In the genomic region with DNA sequence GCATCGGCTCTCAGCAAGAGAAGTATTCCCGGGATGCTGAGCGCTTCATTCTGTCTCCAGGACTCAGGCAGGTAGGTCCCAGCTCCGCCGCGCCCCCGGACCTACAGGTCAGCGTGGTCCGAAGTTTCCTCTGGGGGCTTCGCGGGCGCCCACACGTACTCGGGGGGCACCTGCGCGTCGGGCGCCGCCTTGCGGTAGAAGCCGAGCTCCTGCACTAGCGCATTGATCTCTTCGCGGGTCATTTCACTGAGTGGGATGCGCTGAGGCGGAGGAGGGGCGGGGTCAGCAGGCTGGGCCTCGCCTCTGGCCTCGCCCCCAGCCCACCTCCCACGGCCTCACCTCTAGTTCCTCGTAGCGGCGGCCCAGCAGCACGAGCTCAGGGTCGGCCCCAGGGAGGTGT, we compare ENCODE assay signal across 13 cellular contexts. TPM values are rescaled to one million over a fixed set of nuclear protein-coding genes. Genes with fewer than 3 reads are reported as not detected.
DNase-seq lines count a peak whose midpoint lies in the region; ATAC-seq and TF ChIP-seq lines count a peak whose summit lies in the region.
"Had no signal": no experiment of that assay in that cellular context is flagged by ENCODE, and none has a peak within 500 bp of the region (broad histone marks: within the 10 kb centered on the region; RNA-seq: fewer than 3 reads in every experiment).

No MANE protein-coding gene starts in this region.

- H3K4me3 Mint-ChIP-seq in activated CD8-positive, alpha-beta T cell treated with anti-CD3 and anti-CD28 coated beads for 36 hours = no peak overlapping the region
- H3K4me3 Mint-ChIP-seq in activated CD8-positive, alpha-beta T cell treated with anti-CD3 and anti-CD28 coated beads, Interleukin-2, amount 10 ng/mL, durations not matched to agents 7 days and 5 days = no peak overlapping the region

- intact Hi-C loops in activated CD8-positive, alpha-beta T cell treated with anti-CD3 and anti-CD28 coated beads for 36 hours (cut with micrococcal nuclease) = loop anchor here (10.0 kb wide), 1 partner anchor 190 kb away; the partner anchor contains the start of gene PIK3IP1
- intact Hi-C loops in right lobe of liver (cut with DNase I) = no loop called here
- intact Hi-C loops in tibial artery (cut with DNase I; ENCODE audit: low total_unique reads) = loop anchor here (5.0 kb wide), 1 partner anchor 167 kb away; no protein-coding TSS in a partner anchor
- intact Hi-C loops in upper lobe of right lung (cut with DNase I) = no loop called here

- CTCF ChIA-PET in activated CD8-positive, alpha-beta T cell treated with anti-CD3 and anti-CD28 coated beads for 36 hours (lab: Charles Lee) = interaction anchor here (0.9 to 1.7 kb wide), 2 partner anchors 9 to 20 kb away, joined by 4 to 10 read pairs; no protein-coding TSS in a partner anchor
- CTCF ChIA-PET in activated CD8-positive, alpha-beta T cell treated with anti-CD3 and anti-CD28 coated beads, Interleukin-2, amount 10 ng/mL, durations not matched to agents 7 days and 5 days (lab: Charles Lee) = interaction anchor here (0.7 to 1.4 kb wide), 3 partner anchors 9 to 137 kb away, joined by 3 to 4 read pairs (median 3); no protein-coding TSS in a partner anchor

- peaks cover 18% of the 10 kb centered on the region for H3K4me1 Mint-ChIP-seq in activated CD8-positive, alpha-beta T cell treated with anti-CD3 and anti-CD28 coated beads for 36 hours (ENCODE audit: low read depth)
- H3K4me1 Mint-ChIP-seq in activated CD8-positive, alpha-beta T cell treated with anti-CD3 and anti-CD28 coated beads, Interleukin-2, amount 10 ng/mL, durations not matched to agents 7 days and 5 days (ENCODE audit: low read depth) = peaks cover 10% of the 10 kb centered on the region

- POLR2A ChIA-PET in activated CD8-positive, alpha-beta T cell treated with anti-CD3 and anti-CD28 coated beads for 36 hours (lab: Charles Lee) = no interaction called here
- POLR2A ChIA-PET in activated CD8-positive, alpha-beta T cell treated with anti-CD3 and anti-CD28 coated beads, Interleukin-2, amount 10 ng/mL, durations not matched to agents 7 days and 5 days (lab: Charles Lee) = no interaction called here

- no peaks in the 10 kb centered on the region for H3K36me3 ChIP-seq in right lobe of liver
- peaks cover 30 to 52% (median 48%) of the 10 kb centered on the region in 3 donors for H3K36me3 ChIP-seq in tibial artery
- peaks cover 18% of the 10 kb centered on the region for H3K36me3 ChIP-seq in upper lobe of right lung

- H3K9me3 Mint-ChIP-seq in activated CD8-positive, alpha-beta T cell treated with anti-CD3 and anti-CD28 coated beads for 36 hours = no peaks in the 10 kb centered on the region
- H3K9me3 Mint-ChIP-seq in activated CD8-positive, alpha-beta T cell treated with anti-CD3 and anti-CD28 coated beads, Interleukin-2, amount 10 ng/mL, durations not matched to agents 7 days and 5 days (ENCODE audit: insufficient read depth) = no peaks in the 10 kb centered on the region
- H3K9me3 Mint-ChIP-seq: IgD-negative memory B cell had no signal

- H3K27me3 Mint-ChIP-seq in activated CD8-positive, alpha-beta T cell treated with anti-CD3 and anti-CD28 coated beads for 36 hours = no peaks in the 10 kb centered on the region
- no peaks in the 10 kb centered on the region for H3K27me3 Mint-ChIP-seq in activated CD8-positive, alpha-beta T cell treated with anti-CD3 and anti-CD28 coated beads, Interleukin-2, amount 10 ng/mL, durations not matched to agents 7 days and 5 days (ENCODE audit: low read depth)

- H3K27me3 ChIP-seq in right lobe of liver = no peaks in the 10 kb centered on the region
- H3K27me3 ChIP-seq in tibial artery = no peaks in the 10 kb centered on the region
- no peaks in the 10 kb centered on the region for H3K27me3 ChIP-seq in upper lobe of right lung

- no peak for ATAC-seq in activated CD8-positive, alpha-beta T cell treated with anti-CD3 and anti-CD28 coated beads for 36 hours
- no peak for ATAC-seq in activated CD8-positive, alpha-beta T cell treated with anti-CD3 and anti-CD28 coated beads, Interleukin-2, amount 10 ng/mL, durations not matched to agents 7 days and 5 days
- ATAC-seq in right lobe of liver = no peak
- ATAC-seq in upper lobe of right lung = no peak

- no peak for TF ChIP-seq POLR2A in right lobe of liver (IDR thresholded peaks at IDR 0.05)

- peaks cover 0 to 7% (median 0%) of the 10 kb centered on the region in 4 donors for H3K4me1 ChIP-seq in right lobe of liver
- peaks cover 6 to 71% (median 63%) of the 10 kb centered on the region in 4 donors for H3K4me1 ChIP-seq in tibial artery
- H3K4me1 ChIP-seq in upper lobe of right lung = peaks cover 16% of the 10 kb centered on the region

- no CpG with 5 or more reads among the region's 35 CpGs for WGBS in right lobe of liver (ENCODE audit: insufficient coverage, low coverage, low lambda C conversion rate, missing lambda C conversion rate)

- H3K9me3 ChIP-seq in right lobe of liver (no peaks in the 10 kb centered on the region), tibial artery (no peaks in the 10 kb centered on the region), upper lobe of right lung (no peaks in the 10 kb centered on the region)

- no peaks in the 10 kb centered on the region for H3K36me3 Mint-ChIP-seq in activated CD8-positive, alpha-beta T cell treated with anti-CD3 and anti-CD28 coated beads for 36 hours (ENCODE audit: low read depth)
- H3K36me3 Mint-ChIP-seq in activated CD8-positive, alpha-beta T cell treated with anti-CD3 and anti-CD28 coated beads, Interleukin-2, amount 10 ng/mL, durations not matched to agents 7 days and 5 days (ENCODE audit: low read depth) = peaks cover 5% of the 10 kb centered on the region

- TF ChIP-seq CTCF in activated CD8-positive, alpha-beta T cell treated with anti-CD3 and anti-CD28 coated beads for 36 hours (IDR thresholded peaks at IDR 0.05) = peak; percentile 35
- TF ChIP-seq CTCF in right lobe of liver (IDR thresholded peaks at IDR 0.05) = peak in 3 of 4 donors; percentile 16 to 19 (median 18)
- peak; percentile 43 to 51 for TF ChIP-seq CTCF in tibial artery (IDR thresholded peaks at IDR 0.05)
- no peak for TF ChIP-seq CTCF in upper lobe of right lung (IDR thresholded peaks at IDR 0.05)

- no peak overlapping the region for H3K27ac Mint-ChIP-seq in activated CD8-positive, alpha-beta T cell treated with anti-CD3 and anti-CD28 coated beads for 36 hours
- H3K27ac Mint-ChIP-seq in activated CD8-positive, alpha-beta T cell treated with anti-CD3 and anti-CD28 coated beads, Interleukin-2, amount 10 ng/mL, durations not matched to agents 7 days and 5 days = no peak overlapping the region

- H3K27ac ChIP-seq in right lobe of liver (no peak overlapping the region), tibial artery (peak overlapping the region; percentile 99 to 100), upper lobe of right lung (no peak overlapping the region)
- H3K27ac ChIP-seq: SK-N-MC had no signal

- no peak overlapping the region for H3K4me3 ChIP-seq in right lobe of liver
- peak overlapping the region; percentile 94 to 97 for H3K4me3 ChIP-seq in tibial artery
- no peak overlapping the region for H3K4me3 ChIP-seq in upper lobe of right lung
- H3K4me3 ChIP-seq: SK-N-MC had no signal

- DNase-seq in activated CD8-positive, alpha-beta T cell treated with anti-CD3 and anti-CD28 coated beads for 36 hours = peak; percentile 48
- no peak for DNase-seq in activated CD8-positive, alpha-beta T cell treated with anti-CD3 and anti-CD28 coated beads, Interleukin-2, amount 10 ng/mL, durations not matched to agents 7 days and 5 days
- peak; percentile 39 for DNase-seq in dermis blood vessel endothelial cell
- DNase-seq in right lobe of liver = peak in 1 of 3 donors; percentile 47
- DNase-seq in tibial artery = peak; percentile 46 to 79
- no peak for DNase-seq in stimulated activated CD4-positive, alpha-beta T cell treated with anti-CD3 and anti-CD28 coated beads, Interleukin-15, amount 100 ng/mL, for 24 hours
- no peak for DNase-seq in NCI-H146 treated with DMSO at 0.1 percent for 48 hours (lab: John Stamatoyannopoulos, UW; ENCODE audit: unreplicated experiment)
- DNase-seq in upper lobe of right lung = no peak
- DNase-seq: activated CD4-positive, alpha-beta T cell treated with anti-CD3 and anti-CD28 coated beads, Interleukin-2, amount 50 U/mL, for 48 hours; stimulated activated CD4-positive, alpha-beta T cell treated with anti-CD3 and anti-CD28 coated beads, Interleukin-4, amount 100 ng/mL, for 1 hour had no signal

RNA-seq across cellular contexts. Expression of gene SELENOM, which starts 2.5 kb away (rescaled TPM):
- total RNA-seq in activated CD8-positive, alpha-beta T cell treated with anti-CD3 and anti-CD28 coated beads for 36 hours = 1 to 10 TPM; 3.6 to 5.8 TPM
- under 1 TPM; 0.76 to 0.87 TPM for total RNA-seq in activated CD8-positive, alpha-beta T cell treated with anti-CD3 and anti-CD28 coated beads, Interleukin-2, amount 10 ng/mL, durations not matched to agents 7 days and 5 days
- 18.7 and 33.7 TPM in 2 replicates for total RNA-seq in dermis blood vessel endothelial cell
- 10 to 100 TPM in 3 of 6 experiments, 1 to 10 TPM in 3; 4.7 to 52.0 (median 9.4) TPM for total RNA-seq in right lobe of liver
- total RNA-seq in upper lobe of right lung = 89.0 TPM

RNA-seq across cellular contexts. Expression of gene INPP5J, which starts 17.9 kb away (rescaled TPM):
- under 1 TPM; 0.09 to 0.29 TPM for total RNA-seq in activated CD8-positive, alpha-beta T cell treated with anti-CD3 and anti-CD28 coated beads for 36 hours
- total RNA-seq in activated CD8-positive, alpha-beta T cell treated with anti-CD3 and anti-CD28 coated beads, Interleukin-2, amount 10 ng/mL, durations not matched to agents 7 days and 5 days = not detected
- total RNA-seq in dermis blood vessel endothelial cell (0.33 TPM in 1 of 2 replicates, not detected in the other), right lobe of liver (under 1 TPM in 4 of 6 experiments, not detected in 2; 0.12 to 0.49 (median 0.26) TPM), upper lobe of right lung (4.5 TPM)
- total RNA-seq: mononuclear cell had no signal

RNA-seq across cellular contexts. Expression of gene SMTN, which starts 23.8 kb away (rescaled TPM):
- total RNA-seq in activated CD8-positive, alpha-beta T cell treated with anti-CD3 and anti-CD28 coated beads for 36 hours = 10 to 100 TPM; 32.0 to 36.3 TPM
- total RNA-seq in activated CD8-positive, alpha-beta T cell treated with anti-CD3 and anti-CD28 coated beads, Interleukin-2, amount 10 ng/mL, durations not matched to agents 7 days and 5 days = 10 to 100 TPM; 51.0 to 61.7 TPM
- total RNA-seq in dermis blood vessel endothelial cell = 269 and 319 TPM in 2 replicates
- total RNA-seq in right lobe of liver = 10 to 100 TPM; 16.9 to 54.1 (median 24.3) TPM
- total RNA-seq in upper lobe of right lung = 71.6 TPM

RNA-seq across cellular contexts. Expression of gene PLA2G3, which starts 35.4 kb away (rescaled TPM):
- total RNA-seq in activated CD8-positive, alpha-beta T cell treated with anti-CD3 and anti-CD28 coated beads for 36 hours = not detected
- not detected for total RNA-seq in activated CD8-positive, alpha-beta T cell treated with anti-CD3 and anti-CD28 coated beads, Interleukin-2, amount 10 ng/mL, durations not matched to agents 7 days and 5 days
- total RNA-seq in dermis blood vessel endothelial cell (not detected in 2 replicates), right lobe of liver (not detected), upper lobe of right lung (6.9 TPM)
- total RNA-seq: mononuclear cell had no signal

RNA-seq across cellular contexts. Expression of gene RNF185, which starts 55.1 kb away (rescaled TPM):
- 10 to 100 TPM; 14.3 to 14.6 TPM for total RNA-seq in activated CD8-positive, alpha-beta T cell treated with anti-CD3 and anti-CD28 coated beads for 36 hours
- total RNA-seq in activated CD8-positive, alpha-beta T cell treated with anti-CD3 and anti-CD28 coated beads, Interleukin-2, amount 10 ng/mL, durations not matched to agents 7 days and 5 days = 10 to 100 TPM; 17.7 to 18.1 TPM
- 30.3 and 34.3 TPM in 2 replicates for total RNA-seq in dermis blood vessel endothelial cell
- total RNA-seq in right lobe of liver = 10 to 100 TPM; 28.7 to 40.8 (median 37.4) TPM
- total RNA-seq in upper lobe of right lung = 37.9 TPM

Comparison
In these comparisons a context has a peak if more than half of its experiments do, and no peak if none do; other contexts are left out.
1. DNase-seq: peak in activated CD8-positive, alpha-beta T cell treated with anti-CD3 and anti-CD28 coated beads for 36 hours (single experiment), dermis blood vessel endothelial cell (single experiment) and tibial artery (2 of 2); none in activated CD8-positive, alpha-beta T cell treated with anti-CD3 and anti-CD28 coated beads, Interleukin-2, amount 10 ng/mL, durations not matched to agents 7 days and 5 days (single experiment), stimulated activated CD4-positive, alpha-beta T cell treated with anti-CD3 and anti-CD28 coated beads, Interleukin-15, amount 100 ng/mL, for 24 hours (single experiment), NCI-H146 treated with DMSO at 0.1 percent for 48 hours (single experiment) and upper lobe of right lung (single experiment).
2. H3K27ac ChIP-seq: peak in tibial artery (2 of 2); none in right lobe of liver (0 of 3) and upper lobe of right lung (single experiment).
3. H3K4me3 ChIP-seq: peak in tibial artery (2 of 2); none in right lobe of liver (0 of 3) and upper lobe of right lung (single experiment).
4. intact Hi-C loops: an anchor here in activated CD8-positive, alpha-beta T cell treated with anti-CD3 and anti-CD28 coated beads for 36 hours (10.0 kb wide) and tibial artery (5.0 kb wide); none called in right lobe of liver and upper lobe of right lung.